20 cellular contexts compared by ENCODE assay signal in genomic region chr2:149224458-149224857, GRCh38.
"Had no signal": no experiment of that assay in that cellular context is flagged by ENCODE, and none has a peak within 500 bp of the region (broad histone marks: within the 10 kb centered on the region; RNA-seq: fewer than 3 reads in every experiment).

No MANE protein-coding gene starts in this region.

- H3K9me3 ChIP-seq: esophagus squamous epithelium, lower lobe of right lung, ovary, right lobe of liver, testis, tibial artery had no signal

- H3K36me3 ChIP-seq: esophagus squamous epithelium, lower lobe of right lung, ovary, right lobe of liver, tibial artery had no signal

- H3K4me3 ChIP-seq: coronary artery, esophagus squamous epithelium, lower lobe of right lung, ovary, right lobe of liver, testis, tibial artery had no signal

- H3K27ac ChIP-seq: coronary artery, esophagus squamous epithelium, lower lobe of right lung, ovary, right lobe of liver, testis, tibial artery had no signal

- FAIRE-seq: frontal cortex, keratinocyte, urothelium cell line had no signal

- H3K4me1 ChIP-seq: lower lobe of right lung, testis, tibial artery had no signal

- H3K27me3 ChIP-seq: esophagus squamous epithelium, ovary, right lobe of liver, testis, tibial artery had no signal

- DNase-seq: dermis blood vessel endothelial cell; effector memory CD8-positive, alpha-beta T cell; esophagus squamous epithelium; left ventricle myocardium superior; lower lobe of right lung; natural killer cell; occipital lobe; ovary; posterior cingulate gyrus; right lobe of liver; stimulated activated CD4-positive, alpha-beta T cell treated with anti-CD3 and anti-CD28 coated beads, Interleukin-2, amount 100 ng/mL, for 24 hours; stimulated activated CD4-positive, alpha-beta T cell treated with anti-CD3 and anti-CD28 coated beads, Interleukin-4, amount 100 ng/mL, for 24 hours; stimulated activated naive CD4-positive, alpha-beta T cell treated with Interleukin-2 at 50 U/mL for 16 hours; substantia nigra; testis; tibial artery had no signal
